12 cellular contexts compared by ENCODE assay signal in genomic region chr6:30071081-30071818, GRCh38. TPM values are rescaled to one million over a fixed set of nuclear protein-coding genes. Genes with fewer than 3 reads are reported as not detected.
DNase-seq lines count a peak whose midpoint lies in the region; ATAC-seq and TF ChIP-seq lines count a peak whose summit lies in the region.
"Had no signal": no experiment of that assay in that cellular context is flagged by ENCODE, and none has a peak within 500 bp of the region (broad histone marks: within the 10 kb centered on the region; RNA-seq: fewer than 3 reads in every experiment).

No MANE protein-coding gene starts in this region.

- BruUV-seq in Calu3 (replicated peaks; lab: Mats Ljungman, UMichigan): no TSS peak

- H3K9me3 Mint-ChIP-seq in Calu3 (ENCODE audit: low read depth, unreplicated experiment) (no peaks in the 10 kb centered on the region), neural crest cell (no peaks in the 10 kb centered on the region)
- no peaks in the 10 kb centered on the region for H3K9me3 Mint-ChIP-seq in activated T-helper 17 cell treated with anti-CD3 and anti-CD28 coated beads, Interleukin-2, amount 50 U/mL, for 72 hours
- no peaks in the 10 kb centered on the region for H3K9me3 Mint-ChIP-seq in activated CD4-positive, alpha-beta memory T cell treated with anti-CD3 and anti-CD28 coated beads for 36 hours

- DNase-seq in Calu3 (no peak), fibroblast of villous mesenchyme (ENCODE audit: low read depth) (peak; percentile 53), neural crest cell (ENCODE audit: low read depth, low spot score) (no peak), Kasumi-1 (lab: John Stamatoyannopoulos, UW) (no peak), NCI-H1048 (lab: John Stamatoyannopoulos, UW) (no peak)
- DNase-seq in activated CD4-positive, alpha-beta memory T cell treated with anti-CD3 and anti-CD28 coated beads for 36 hours: no peak
- DNase-seq: activated CD4-positive, CD25-positive, alpha-beta regulatory T cell; NCI-H1436 had no signal

- ATAC-seq in activated T-helper 17 cell treated with anti-CD3 and anti-CD28 coated beads, Interleukin-2, amount 50 U/mL, for 72 hours (replicated peaks): no peak
- ATAC-seq in HG03342 (IDR thresholded peaks at IDR 0.05; ENCODE audit: unreplicated experiment): no peak
- ATAC-seq: gastroesophageal sphincter, Panc1 had no signal

- POLR2A ChIA-PET in activated CD4-positive, alpha-beta memory T cell treated with anti-CD3 and anti-CD28 coated beads for 36 hours (lab: Charles Lee): interaction anchor here (1.2 kb wide), 1 partner anchor 10 kb away, joined by 3 read pairs; the partner anchor contains the start of gene POLR1H

- peak overlapping the region; percentile 15 for H3K27ac Mint-ChIP-seq in Calu3 (ENCODE audit: unreplicated experiment)
- peak overlapping the region; percentile 8 for H3K27ac Mint-ChIP-seq in activated T-helper 17 cell treated with anti-CD3 and anti-CD28 coated beads, Interleukin-2, amount 50 U/mL, for 72 hours
- no peak overlapping the region for H3K27ac Mint-ChIP-seq in neural crest cell (ENCODE audit: unreplicated experiment)
- no peak overlapping the region for H3K27ac Mint-ChIP-seq in activated CD4-positive, alpha-beta memory T cell treated with anti-CD3 and anti-CD28 coated beads for 36 hours

- intact Hi-C loops in Calu3 (cut with micrococcal nuclease; ENCODE audit: unreplicated experiment): no loop called here
- intact Hi-C loops in activated CD4-positive, alpha-beta memory T cell treated with anti-CD3 and anti-CD28 coated beads for 36 hours (cut with micrococcal nuclease): no loop called here

- H3K27me3 Mint-ChIP-seq in Calu3 (ENCODE audit: unreplicated experiment): peaks cover 51% of the 10 kb centered on the region
- peaks cover 32% of the 10 kb centered on the region for H3K27me3 Mint-ChIP-seq in activated T-helper 17 cell treated with anti-CD3 and anti-CD28 coated beads, Interleukin-2, amount 50 U/mL, for 72 hours
- peaks cover 81% of the 10 kb centered on the region for H3K27me3 Mint-ChIP-seq in neural crest cell (ENCODE audit: low read depth)
- H3K27me3 Mint-ChIP-seq in activated CD4-positive, alpha-beta memory T cell treated with anti-CD3 and anti-CD28 coated beads for 36 hours: peaks cover 34% of the 10 kb centered on the region

- CTCF ChIA-PET in Calu3 (lab: Charles Lee): no interaction called here
- CTCF ChIA-PET in activated CD4-positive, alpha-beta memory T cell treated with anti-CD3 and anti-CD28 coated beads for 36 hours (lab: Charles Lee): no interaction called here

- no peak for TF ChIP-seq CTCF in Calu3 (IDR thresholded peaks at IDR 0.05; ENCODE audit: unreplicated experiment)
- peak; percentile 30 for TF ChIP-seq CTCF in fibroblast of villous mesenchyme (IDR thresholded peaks at IDR 0.05; ENCODE audit: insufficient read depth, low read depth, low read length)
- TF ChIP-seq CTCF in neural crest cell (conservative IDR thresholded peaks at IDR 0.05): no peak

- H3K4me3 ChIP-seq in fibroblast of villous mesenchyme (ENCODE audit: low read depth, low read length): peak overlapping the region; percentile 16

- peaks cover 60% of the 10 kb centered on the region for H3K4me1 Mint-ChIP-seq in Calu3 (ENCODE audit: low read depth, unreplicated experiment)
- peaks cover 51% of the 10 kb centered on the region for H3K4me1 Mint-ChIP-seq in activated T-helper 17 cell treated with anti-CD3 and anti-CD28 coated beads, Interleukin-2, amount 50 U/mL, for 72 hours
- H3K4me1 Mint-ChIP-seq in neural crest cell: peaks cover 35% of the 10 kb centered on the region
- H3K4me1 Mint-ChIP-seq in activated CD4-positive, alpha-beta memory T cell treated with anti-CD3 and anti-CD28 coated beads for 36 hours (ENCODE audit: low read depth): peaks cover 47% of the 10 kb centered on the region

- no peak overlapping the region for H3K4me3 Mint-ChIP-seq in Calu3 (ENCODE audit: low read depth, unreplicated experiment)
- H3K4me3 Mint-ChIP-seq in activated T-helper 17 cell treated with anti-CD3 and anti-CD28 coated beads, Interleukin-2, amount 50 U/mL, for 72 hours: peak overlapping the region; percentile 31
- peak overlapping the region; percentile 63 for H3K4me3 Mint-ChIP-seq in neural crest cell
- no peak overlapping the region for H3K4me3 Mint-ChIP-seq in activated CD4-positive, alpha-beta memory T cell treated with anti-CD3 and anti-CD28 coated beads for 36 hours

- H3K36me3 Mint-ChIP-seq in Calu3 (ENCODE audit: insufficient read depth, unreplicated experiment) (peaks cover 71% of the 10 kb centered on the region), neural crest cell (ENCODE audit: low read depth) (peaks cover 16% of the 10 kb centered on the region)
- peaks cover 57% of the 10 kb centered on the region for H3K36me3 Mint-ChIP-seq in activated T-helper 17 cell treated with anti-CD3 and anti-CD28 coated beads, Interleukin-2, amount 50 U/mL, for 72 hours (ENCODE audit: low read depth)
- H3K36me3 Mint-ChIP-seq in activated CD4-positive, alpha-beta memory T cell treated with anti-CD3 and anti-CD28 coated beads for 36 hours: peaks cover 26% of the 10 kb centered on the region

RNA-seq across cellular contexts. Expression of gene PPP1R11, which starts 4.3 kb away (rescaled TPM):
- total RNA-seq in Calu3 (2022) (72.8 and 75.2 TPM in 2 replicates), fibroblast of villous mesenchyme (23.7 and 33.2 TPM in 2 replicates), neural crest cell (35.6 and 38.1 TPM in 2 replicates)
- total RNA-seq in activated T-helper 17 cell treated with anti-CD3 and anti-CD28 coated beads, Interleukin-2, amount 50 U/mL, for 72 hours: 10 to 100 TPM; 50.8 to 69.9 TPM
- total RNA-seq in activated CD4-positive, alpha-beta memory T cell treated with anti-CD3 and anti-CD28 coated beads for 36 hours: 10 to 100 TPM; 51.3 to 55.0 TPM

RNA-seq across cellular contexts. Expression of gene RNF39, which starts 4.3 kb away (rescaled TPM):
- total RNA-seq in Calu3 (2022) (1.3 and 1.4 TPM in 2 replicates), fibroblast of villous mesenchyme (not detected in 2 replicates), neural crest cell (not detected in 2 replicates)
- total RNA-seq in activated T-helper 17 cell treated with anti-CD3 and anti-CD28 coated beads, Interleukin-2, amount 50 U/mL, for 72 hours: not detected
- not detected for total RNA-seq in activated CD4-positive, alpha-beta memory T cell treated with anti-CD3 and anti-CD28 coated beads for 36 hours

RNA-seq across cellular contexts. Expression of gene POLR1H, which starts 10.2 kb away (rescaled TPM):
- total RNA-seq in Calu3 (2022): 25.1 and 25.2 TPM in 2 replicates
- total RNA-seq in activated T-helper 17 cell treated with anti-CD3 and anti-CD28 coated beads, Interleukin-2, amount 50 U/mL, for 72 hours: 10 to 100 TPM; 39.8 to 59.5 TPM
- 20.0 and 20.3 TPM in 2 replicates for total RNA-seq in fibroblast of villous mesenchyme
- total RNA-seq in neural crest cell: 43.3 and 43.8 TPM in 2 replicates
- 10 to 100 TPM; 69.4 to 73.2 TPM for total RNA-seq in activated CD4-positive, alpha-beta memory T cell treated with anti-CD3 and anti-CD28 coated beads for 36 hours

RNA-seq across cellular contexts. Expression of gene TRIM31, which starts 41.6 kb away (rescaled TPM):
- total RNA-seq in Calu3 (2022) (161 and 181 TPM in 2 replicates), fibroblast of villous mesenchyme (not detected in 2 replicates), neural crest cell (not detected in 2 replicates)
- not detected for total RNA-seq in activated T-helper 17 cell treated with anti-CD3 and anti-CD28 coated beads, Interleukin-2, amount 50 U/mL, for 72 hours
- total RNA-seq in activated CD4-positive, alpha-beta memory T cell treated with anti-CD3 and anti-CD28 coated beads for 36 hours: not detected
- total RNA-seq: gastroesophageal sphincter had no signal

Comparison
In these comparisons a context has a peak if more than half of its experiments do, and no peak if none do; other contexts are left out.
1. H3K27ac Mint-ChIP-seq: peak in Calu3 (single experiment) and activated T-helper 17 cell treated with anti-CD3 and anti-CD28 coated beads, Interleukin-2, amount 50 U/mL, for 72 hours (single experiment); none in neural crest cell (single experiment) and activated CD4-positive, alpha-beta memory T cell treated with anti-CD3 and anti-CD28 coated beads for 36 hours (single experiment).
2. H3K4me3 Mint-ChIP-seq: peak in activated T-helper 17 cell treated with anti-CD3 and anti-CD28 coated beads, Interleukin-2, amount 50 U/mL, for 72 hours (single experiment) and neural crest cell (single experiment); none in Calu3 (single experiment) and activated CD4-positive, alpha-beta memory T cell treated with anti-CD3 and anti-CD28 coated beads for 36 hours (single experiment).